Comparison of ENCODE assay signal across 17 cellular contexts in genomic region chr3:37544105-37544504, GRCh38.
DNase-seq lines count a peak whose midpoint lies in the region; ATAC-seq and TF ChIP-seq lines count a peak whose summit lies in the region.
"Had no signal": no experiment of that assay in that cellular context is flagged by ENCODE, and none has a peak within 500 bp of the region (broad histone marks: within the 10 kb centered on the region; RNA-seq: fewer than 3 reads in every experiment).

No MANE protein-coding gene starts in this region.

- no peak overlapping the region for H3K4me3 ChIP-seq in heart right ventricle
- no peak overlapping the region for H3K4me3 ChIP-seq in esophagus squamous epithelium
- no peak overlapping the region for H3K4me3 ChIP-seq in thyroid gland (replicated peaks in 1 of 3)
- H3K4me3 ChIP-seq: BLaER1 treated with 17β-estradiol and CSF1 and Interleukin-3, amounts not matched to agents 10 nM and 100 nM; GM23338; HAP-1 had no signal

- 93 to 95% methylated on average over 2 of the region's 2 CpGs for WGBS in heart right ventricle, 2 donors
- WGBS in esophagus squamous epithelium, 2 donors, result 63 to 79% methylated on average over 2 of the region's 2 CpGs
- 84 to 90% methylated on average over 2 of the region's 2 CpGs for WGBS in thyroid gland, 2 donors

- H3K4me1 ChIP-seq in heart right ventricle, result peaks cover 9 to 78% (median 52%) of the 10 kb centered on the region in 9 donors
- H3K4me1 ChIP-seq in esophagus squamous epithelium, result peaks cover 16 to 69% (median 25%) of the 10 kb centered on the region in 3 donors
- H3K4me1 ChIP-seq in thyroid gland, result peaks cover 66 to 75% of the 10 kb centered on the region in 2 donors
- H3K4me1 ChIP-seq: HAP-1 had no signal

- no peak for TF ChIP-seq CTCF in heart right ventricle (IDR thresholded peaks at IDR 0.05)
- no peak for TF ChIP-seq CTCF in esophagus squamous epithelium (IDR thresholded peaks at IDR 0.05)
- no peak for TF ChIP-seq CTCF in thyroid gland (IDR thresholded peaks at IDR 0.05)

- no peak for ATAC-seq in heart right ventricle
- no peak for ATAC-seq in left ventricle myocardium superior
- ATAC-seq: GM23338 had no signal

- DNase-seq in heart right ventricle (no peak), left ventricle myocardium superior (no peak), OCI-M1 (lab: John Stamatoyannopoulos, UW) (peak; percentile 2), esophagus squamous epithelium (lab: John Stamatoyannopoulos, UW) (no peak), thyroid gland (no peak), H4 (ENCODE audit: low spot score) (no peak), GM03348 (ENCODE audit: low spot score) (no peak), SHP77 treated with DMSO at 0.1 percent for 48 hours (lab: John Stamatoyannopoulos, UW) (no peak)
- DNase-seq: 8988T; ACHN; CD4-positive, CD25-positive, alpha-beta regulatory T cell; DMS53; GF-D8; KBM-7 had no signal

- TF ChIP-seq POLR2A in esophagus squamous epithelium (IDR thresholded peaks at IDR 0.05) (no peak), thyroid gland (IDR thresholded peaks at IDR 0.05) (no peak)

- peaks cover 0 to 89% (median 19%) of the 10 kb centered on the region in 9 donors for H3K36me3 ChIP-seq in heart right ventricle
- no peaks in the 10 kb centered on the region for H3K36me3 ChIP-seq in esophagus squamous epithelium
- H3K36me3 ChIP-seq in thyroid gland, result no peaks in the 10 kb centered on the region
- H3K36me3 ChIP-seq: HAP-1 had no signal

- H3K27ac ChIP-seq in heart right ventricle (peak overlapping the region in 6 of 10 donors; percentile 25 to 70 (median 56)), esophagus squamous epithelium (peak overlapping the region in 3 of 4 donors; percentile 23 to 47 (median 34)), thyroid gland (peak overlapping the region; percentile 38 to 81 (median 78))
- H3K27ac ChIP-seq: BLaER1 treated with 17β-estradiol and CSF1 and Interleukin-3, amounts not matched to agents 10 nM and 100 nM had no signal

- H3K9me3 ChIP-seq in heart right ventricle (no peaks in the 10 kb centered on the region), esophagus squamous epithelium (no peaks in the 10 kb centered on the region), thyroid gland (no peaks in the 10 kb centered on the region)
- H3K9me3 ChIP-seq: BLaER1 treated with 17β-estradiol and CSF1 and Interleukin-3, amounts not matched to agents 10 nM and 100 nM; HAP-1 had no signal

- intact Hi-C loops in heart right ventricle (cut with DNase I) (no loop called here), left ventricle myocardium superior (cut with micrococcal nuclease) (no loop called here), esophagus squamous epithelium (cut with DNase I) (no loop called here), thyroid gland (cut with DNase I) (no loop called here)

- no peaks in the 10 kb centered on the region for H3K27me3 ChIP-seq in heart right ventricle
- no peaks in the 10 kb centered on the region for H3K27me3 ChIP-seq in esophagus squamous epithelium
- H3K27me3 ChIP-seq in thyroid gland, result no peaks in the 10 kb centered on the region
- H3K27me3 ChIP-seq: BLaER1 treated with 17β-estradiol and CSF1 and Interleukin-3, amounts not matched to agents 10 nM and 100 nM had no signal
